ENCODE assay signal across 23 cellular contexts in genomic region chr18:56214706-56215105, GRCh38.
DNase-seq lines count a peak whose midpoint lies in the region; ATAC-seq, FAIRE-seq and TF ChIP-seq lines count a peak whose summit lies in the region.
"Had no signal": no experiment of that assay in that cellular context is flagged by ENCODE, and none has a peak within 500 bp of the region (broad histone marks: within the 10 kb centered on the region; RNA-seq: fewer than 3 reads in every experiment).

No MANE protein-coding gene starts in this region.

- TF ChIP-seq CTCF in D721Med (IDR thresholded peaks at IDR 0.05; ENCODE audit: insufficient read depth, missing control alignments) (no peak), hepatocyte (IDR thresholded peaks at IDR 0.05; ENCODE audit: poor library complexity) (no peak), suprapubic skin (IDR thresholded peaks at IDR 0.05) (no peak)

- WGBS in hepatocyte (ENCODE audit: low lambda C conversion rate, missing lambda C conversion rate) = 21% methylated on average over 1 of the region's 1 CpG
- WGBS in suprapubic skin = 54% methylated on average over 1 of the region's 1 CpG

- H3K9me2 ChIP-seq in hepatocyte (replicated peaks; ENCODE audit: insufficient read depth) = no peaks in the 10 kb centered on the region

- no peak overlapping the region for H2AFZ ChIP-seq in hepatocyte

- no peak for ATAC-seq in HG03439 (IDR thresholded peaks at IDR 0.05; ENCODE audit: unreplicated experiment)

- H3K4me3 ChIP-seq in hepatocyte (no peak overlapping the region), suprapubic skin (no peak overlapping the region)
- H3K4me3 ChIP-seq: BLaER1 treated with 17β-estradiol and CSF1 and Interleukin-3, amounts not matched to agents 10 nM and 100 nM; HAP-1 had no signal

- H3K4me2 ChIP-seq in hepatocyte = no peak overlapping the region

- DNase-seq in D721Med (ENCODE audit: insufficient read length, low spot score) (no peak), SK-N-DZ (ENCODE audit: low spot score) (peak; percentile 78), amniotic epithelial cell (ENCODE audit: low read depth) (peak; percentile 30), hepatocyte (ENCODE audit: low spot score) (peak; percentile 13), suprapubic skin (ENCODE audit: low spot score in 2 of 2) (no peak), NCI-H2196 (lab: John Stamatoyannopoulos, UW; ENCODE audit: unreplicated experiment) (no peak), AG08395 (ENCODE audit: low spot score) (no peak)
- DNase-seq: AML-193; BE2C; CD4-positive, alpha-beta T cell; CD8-positive, alpha-beta memory T cell; DMS53; DND-41; GOT3; HFFc6 had no signal

- no peaks in the 10 kb centered on the region for H3K4me1 ChIP-seq in hepatocyte (ENCODE audit: insufficient read depth)
- H3K4me1 ChIP-seq in suprapubic skin = no peaks in the 10 kb centered on the region
- H3K4me1 ChIP-seq: BE2C had no signal

- H3K36me3 ChIP-seq in hepatocyte (replicated peaks; ENCODE audit: insufficient read depth, low read depth) (no peaks in the 10 kb centered on the region), suprapubic skin (no peaks in the 10 kb centered on the region)
- H3K36me3 ChIP-seq: BE2C; BLaER1 treated with 17β-estradiol and CSF1 and Interleukin-3, amounts not matched to agents 10 nM and 100 nM; HAP-1 had no signal

- no peaks in the 10 kb centered on the region for H3K79me2 ChIP-seq in hepatocyte

- no peaks in the 10 kb centered on the region for H4K20me1 ChIP-seq in hepatocyte (ENCODE audit: insufficient read depth, poor library complexity, severe bottlenecking)
- H4K20me1 ChIP-seq: BLaER1 treated with 17β-estradiol and CSF1 and Interleukin-3, amounts not matched to agents 10 nM and 100 nM had no signal

- no peak for TF ChIP-seq EP300 in suprapubic skin (IDR thresholded peaks at IDR 0.05)

- H3K27me3 ChIP-seq in hepatocyte (no peaks in the 10 kb centered on the region), suprapubic skin (no peaks in the 10 kb centered on the region)
- H3K27me3 ChIP-seq: BE2C; BLaER1 treated with 17β-estradiol and CSF1 and Interleukin-3, amounts not matched to agents 10 nM and 100 nM had no signal

- no peaks in the 10 kb centered on the region for H3K9me3 ChIP-seq in hepatocyte (ENCODE audit: low read depth)
- H3K9me3 ChIP-seq in suprapubic skin = no peaks in the 10 kb centered on the region
- H3K9me3 ChIP-seq: BE2C, HAP-1 had no signal

- peak; percentile 32 for FAIRE-seq in D721Med (lab: Jason Lieb, UNC)
- FAIRE-seq: A204.1, G401.6, GM12892, H54 had no signal

- TF ChIP-seq POLR2A in suprapubic skin (IDR thresholded peaks at IDR 0.05) = no peak

- no peak overlapping the region for H3K27ac ChIP-seq in hepatocyte
- H3K27ac ChIP-seq in suprapubic skin = no peak overlapping the region
- H3K27ac ChIP-seq: 22Rv1 had no signal

Comparison
In these comparisons a context has a peak if more than half of its experiments do, and no peak if none do; other contexts are left out.
1. DNase-seq: peak in SK-N-DZ (single experiment), amniotic epithelial cell (single experiment) and hepatocyte (single experiment); none in D721Med (single experiment), suprapubic skin (0 of 2), NCI-H2196 (single experiment) and AG08395 (single experiment).